Comparison of ENCODE assay signal across 13 cellular contexts in the genomic region with DNA sequence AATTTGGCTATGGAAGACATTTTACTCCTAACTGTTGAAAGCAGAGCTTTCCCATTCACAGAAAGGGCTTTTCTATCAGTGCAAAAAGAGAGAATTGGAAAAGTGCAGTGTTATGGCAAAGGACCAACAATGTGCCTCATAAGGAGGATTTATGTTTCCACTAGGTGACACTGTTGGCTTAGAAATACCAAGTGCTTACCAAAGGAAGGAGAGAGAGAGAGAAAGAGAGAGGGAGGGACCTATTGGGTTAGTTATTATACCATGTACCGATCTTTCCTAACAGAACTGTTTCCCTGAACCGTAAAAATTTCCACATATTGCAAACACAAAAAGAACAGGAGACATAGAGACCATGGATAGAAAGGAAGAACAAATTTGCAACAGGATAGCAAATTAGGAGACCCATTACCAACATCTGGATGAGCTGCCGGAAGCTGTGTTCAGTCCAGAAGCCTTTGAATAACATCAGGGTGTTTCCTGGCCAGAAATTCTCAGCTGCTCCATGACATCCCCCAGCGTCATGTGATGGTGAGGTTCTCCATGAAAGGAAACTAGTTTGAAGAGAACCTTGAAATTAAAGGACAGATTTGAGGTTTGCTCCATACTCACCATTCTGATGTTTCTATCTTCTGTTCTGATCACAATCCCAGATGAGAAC. TPM values are rescaled to one million over a fixed set of nuclear protein-coding genes. Genes with fewer than 3 reads are reported as not detected.
A peak's percentile ranks its signal among the peaks of the same experiment; 100 is the strongest.
DNase-seq lines count a peak whose midpoint lies in the region; FAIRE-seq and TF ChIP-seq lines count a peak whose summit lies in the region.
"Not testable (repeated sequence)": the region's sequence is repeated elsewhere in the genome, so short reads cannot be mapped to it uniquely, and the experiment has no call there.
"Had no signal": no experiment of that assay in that cellular context is flagged by ENCODE, and none has a peak within 500 bp of the region (broad histone marks: within the 10 kb centered on the region; RNA-seq: fewer than 3 reads in every experiment).

No MANE protein-coding gene starts in this region.

- DNase-seq in AG04450 (ENCODE audit: low read depth, low spot score) (peak; percentile 48), NT2/D1 (ENCODE audit: low read depth, low spot score) (peak; percentile 35), amniotic epithelial cell (ENCODE audit: low read depth) (peak; percentile 68), epidermal melanocyte (ENCODE audit: insufficient read length, low spot score) (peak; percentile 20), pons (ENCODE audit: low spot score) (peak; percentile 92)
- not testable (repeated sequence) for DNase-seq in left ventricle myocardium inferior

- H3K9ac ChIP-seq in NT2/D1 (ENCODE audit: insufficient read length, low read depth): not testable (repeated sequence)

- FAIRE-seq in G401.6 (lab: Jason Lieb, UNC): peak; percentile 98

- intact Hi-C loops in left ventricle myocardium inferior (cut with micrococcal nuclease): not testable (repeated sequence)

- not testable (repeated sequence) for H3K9me3 ChIP-seq in AG04450 (ENCODE audit: control insufficient read depth, insufficient read depth, low read length)
- H3K9me3 ChIP-seq in NT2/D1 (ENCODE audit: insufficient read depth, low read length) (peaks cover 13% of the 10 kb centered on the region; the same call in 1 of the 2 replicates), left ventricle myocardium inferior (replicated peaks) (peaks cover 11% of the 10 kb centered on the region)

- H3K27ac ChIP-seq in AG04450 (ENCODE audit: low read depth, low read length); left ventricle myocardium inferior (replicated peaks): not testable (repeated sequence)

- TF ChIP-seq CTCF in AG04450 (IDR thresholded peaks at IDR 0.05; ENCODE audit: low read depth, low read length): peak; percentile 59
- 0 out of 2 replicates have a peak, but pooled peaks have one; percentile 12 for TF ChIP-seq CTCF in LNCAP (IDR thresholded peaks at IDR 0.05)
- TF ChIP-seq CTCF in left ventricle myocardium inferior (IDR thresholded peaks at IDR 0.05; ENCODE audit: borderline replicate concordance): peak; percentile 48

- POLR2A ChIA-PET in AG04450 (lab: Yijun Ruan, JAX): interaction anchor here (0.6 kb wide), 1 partner anchor 1367 kb away, joined by 5 read pairs; no protein-coding TSS in a partner anchor

- CTCF ChIA-PET in AG04450 (lab: Charles Lee): interaction anchor here (4.8 kb wide), 1 partner anchor 92 kb away, joined by 17 read pairs; no protein-coding TSS in a partner anchor

- H3K27me3 ChIP-seq in AG04450 (ENCODE audit: control insufficient read depth, insufficient read depth, low read length); NT2/D1 (ENCODE audit: insufficient read depth, insufficient read length); left ventricle myocardium inferior (ENCODE audit: low read depth): not testable (repeated sequence)

- not testable (repeated sequence) for H3K4me3 ChIP-seq in AG04450 (ENCODE audit: low read depth, low read length); NT2/D1 (ENCODE audit: insufficient read length, low read depth); left ventricle myocardium inferior

- not testable (repeated sequence) for H3K36me3 ChIP-seq in NT2/D1 (ENCODE audit: insufficient read depth, insufficient read length, low read length); left ventricle myocardium inferior

- not testable (repeated sequence) for H3K4me1 ChIP-seq in NT2/D1 (ENCODE audit: insufficient read depth, insufficient read length); left ventricle myocardium inferior

RNA-seq across cellular contexts. Expression of a gene that starts 28.1 kb away (rescaled TPM):
- 0.05 and 0.17 TPM in 2 replicates for polyA plus RNA-seq in AG04450 (2011; rRNA removed)
- polyA minus RNA-seq in AG04450 (2011; rRNA and poly(A)+ RNA removed): 0.17 TPM in 1 of 2 replicates, not detected in the other
- total RNA-seq in left ventricle myocardium inferior: not detected
- total RNA-seq: activated B cell treated with CpG ODN at 0.5 μM for 24 hours; activated naive CD4-positive, alpha-beta T cell treated with anti-CD3 and anti-CD28 coated beads, Interleukin-2, amount 50 U/mL, for 72 hours; SJSA1; upper lobe of left lung had no signal
- polyA plus RNA-seq: neural cell had no signal

RNA-seq across cellular contexts. Expression of a gene that starts 53.3 kb away (rescaled TPM):
- 0.14 and 0.15 TPM in 2 replicates for polyA plus RNA-seq in AG04450 (2011; rRNA removed)
- polyA minus RNA-seq in AG04450 (2011; rRNA and poly(A)+ RNA removed): not detected in 2 replicates
- not detected for total RNA-seq in left ventricle myocardium inferior
- total RNA-seq: activated B cell treated with CpG ODN at 0.5 μM for 24 hours, SJSA1, upper lobe of left lung had no signal
- polyA plus RNA-seq: neural cell had no signal
